8 cellular contexts compared by ENCODE assay signal in the genomic region with DNA sequence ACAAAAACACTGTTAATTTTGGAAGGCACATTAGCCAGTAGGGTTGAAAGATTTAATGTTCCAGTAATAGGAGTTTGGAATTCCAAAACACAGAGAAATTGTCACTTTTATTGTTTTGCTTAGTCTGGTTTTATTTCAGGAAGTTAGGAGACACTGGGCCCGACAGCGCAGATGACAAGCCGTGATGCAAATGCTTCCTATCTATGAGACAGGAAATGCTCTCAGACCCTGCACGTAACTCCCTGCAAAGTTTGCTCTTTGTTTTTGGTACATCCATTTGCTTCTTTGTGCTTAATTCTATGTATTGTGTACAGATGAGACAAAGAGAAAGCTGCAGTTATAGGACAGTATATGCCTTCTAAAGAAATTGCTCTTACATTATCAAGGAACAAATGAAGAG.
A peak's percentile ranks its signal among the peaks of the same experiment; 100 is the strongest.
DNase-seq lines count a peak whose midpoint lies in the region; ATAC-seq, FAIRE-seq and TF ChIP-seq lines count a peak whose summit lies in the region.

No MANE protein-coding gene starts in this region.

- TF ChIP-seq RAD21 in GM12878 (IDR thresholded peaks at IDR 0.05; ENCODE audit: insufficient read depth, low read depth, low read length): no peak

- POLR2A ChIA-PET in GM12878 (lab: Charles Lee): no interaction called here

- RAD21 ChIA-PET in GM12878 (lab: Charles Lee; ENCODE audit: unreplicated experiment): no interaction called here

- H3K79me2 ChIP-seq in OCI-LY3 (ENCODE audit: low read length) (no peaks in the 10 kb centered on the region), GM12878 (ENCODE audit: control insufficient read depth, insufficient read depth, low read length) (no peaks in the 10 kb centered on the region), smooth muscle cell (ENCODE audit: low read depth) (no peaks in the 10 kb centered on the region)

- SMC1A ChIA-PET in GM12878 (lab: Charles Lee; ENCODE audit: uncharacterized antibody, unreplicated experiment): interaction anchor here (0.6 to 0.7 kb wide), 2 partner anchors 361 to 561 kb away, joined by 3 read pairs; no protein-coding TSS in a partner anchor

- H3K4me2 ChIP-seq in OCI-LY3 (ENCODE audit: low read length) (peak overlapping the region; percentile 67), GM12878 (ENCODE audit: control insufficient read depth, insufficient read depth) (peak overlapping the region; percentile 22; the same call in 1 of the 2 replicates), smooth muscle cell (peak overlapping the region; percentile 62)

- no peaks in the 10 kb centered on the region for H3K9me3 ChIP-seq in OCI-LY3 (ENCODE audit: insufficient read depth, low read length)
- H3K9me3 ChIP-seq in GM12878 (replicated peaks; ENCODE audit: control insufficient read depth, insufficient read depth, low read length): no peaks in the 10 kb centered on the region
- no peaks in the 10 kb centered on the region for H3K9me3 ChIP-seq in smooth muscle cell (replicated peaks; ENCODE audit: low read depth)
- no peaks in the 10 kb centered on the region for H3K9me3 ChIP-seq in gastroesophageal sphincter
- no peaks in the 10 kb centered on the region for H3K9me3 ChIP-seq in WERI-Rb-1 (ENCODE audit: severe bottlenecking)

- peak; percentile 4 for DNase-seq in GM12878 (ENCODE audit: low read depth, low spot score)
- DNase-seq in smooth muscle cell (lab: John Stamatoyannopoulos, UW; ENCODE audit: unreplicated experiment): no peak
- DNase-seq in GF-D8 (lab: John Stamatoyannopoulos, UW): no peak
- no peak for DNase-seq in WERI-Rb-1

- H3K27ac ChIP-seq in OCI-LY3 (ENCODE audit: low read length) (no peak overlapping the region), GM12878 (ENCODE audit: control insufficient read depth, insufficient read depth) (no peak overlapping the region), smooth muscle cell (ENCODE audit: low read depth) (peak overlapping the region; percentile 46), gastroesophageal sphincter (no peak overlapping the region), WERI-Rb-1 (no peak overlapping the region)

- TF ChIP-seq POLR2A in GM12878 (IDR thresholded peaks at IDR 0.05; ENCODE audit: low read depth, low read length) (no peak), gastroesophageal sphincter (IDR thresholded peaks at IDR 0.05) (no peak)

- H4K20me1 ChIP-seq in OCI-LY3 (ENCODE audit: insufficient read depth, low read length): no peaks in the 10 kb centered on the region
- H4K20me1 ChIP-seq in GM12878 (ENCODE audit: control insufficient read depth, insufficient read depth): no peaks in the 10 kb centered on the region
- no peaks in the 10 kb centered on the region for H4K20me1 ChIP-seq in smooth muscle cell (ENCODE audit: low read depth)

- H3K36me3 ChIP-seq in OCI-LY3 (replicated peaks; ENCODE audit: low read depth, low read length) (no peaks in the 10 kb centered on the region), GM12878 (ENCODE audit: control insufficient read depth in 2 of 2, insufficient read depth in 2 of 2, low read length in 1 of 2) (no peaks in the 10 kb centered on the region), smooth muscle cell (ENCODE audit: low read depth) (no peaks in the 10 kb centered on the region), gastroesophageal sphincter (no peaks in the 10 kb centered on the region), WERI-Rb-1 (no peaks in the 10 kb centered on the region)

- TF ChIP-seq EP300 in GM12878 (IDR thresholded peaks at IDR 0.05; ENCODE audit: borderline replicate concordance in 1 of 2, control insufficient read depth in 1 of 2, low read depth in 2 of 2, low read length in 2 of 2) (no peak), gastroesophageal sphincter (IDR thresholded peaks at IDR 0.05) (no peak)

- peaks cover 3% of the 10 kb centered on the region for H3F3A ChIP-seq in smooth muscle cell (ENCODE audit: low read depth)

- H2AFZ ChIP-seq in OCI-LY3 (ENCODE audit: low read depth, low read length) (peak overlapping the region; percentile 98), GM12878 (ENCODE audit: control insufficient read depth, low read depth, low read length) (peak overlapping the region; percentile 77), smooth muscle cell (ENCODE audit: low read depth) (peak overlapping the region; percentile 92)

- in situ Hi-C loops in GM12878 (cut with MboI): no loop called here

- CTCF ChIA-PET in GM12878 (lab: Yijun Ruan, JAX): no interaction called here

- FAIRE-seq in GM12878 (lab: Jason Lieb, UNC): no peak

- ATAC-seq in GM21423 (IDR thresholded peaks at IDR 0.05; ENCODE audit: unreplicated experiment) (peak; percentile 83), GM12878 (no peak), gastroesophageal sphincter (no peak), GM21526 (IDR thresholded peaks at IDR 0.05; ENCODE audit: low FRiP score, unreplicated experiment) (no peak)

- H3K4me3 ChIP-seq in OCI-LY3 (ENCODE audit: low read length) (peak overlapping the region; percentile 31; the same call in 1 of the 2 replicates), GM12878 (no peak overlapping the region), smooth muscle cell (no peak overlapping the region), gastroesophageal sphincter (no peak overlapping the region), WERI-Rb-1 (ENCODE audit: low read depth, low read length) (no peak overlapping the region)

- BruUV-seq in GM12878 (replicated peaks; lab: Mats Ljungman, UMichigan): no TSS peak

- no peak for TF ChIP-seq CTCF in OCI-LY3 (IDR thresholded peaks at IDR 0.05; ENCODE audit: low read depth, low read length)
- TF ChIP-seq CTCF in GM12878 (IDR thresholded peaks at IDR 0.05 in 2 of 3, conservative IDR thresholded peaks at IDR 0.05 in 1 of 3; ENCODE audit: control insufficient read depth in 2 of 3, extremely low read depth in 1 of 3, insufficient read depth in 1 of 3, low read depth in 3 of 3, low read length in 3 of 3): no peak
- no peak for TF ChIP-seq CTCF in smooth muscle cell (IDR thresholded peaks at IDR 0.05; ENCODE audit: borderline replicate concordance, insufficient read depth, poor library complexity, severe bottlenecking)
- no peak for TF ChIP-seq CTCF in gastroesophageal sphincter (IDR thresholded peaks at IDR 0.05)
- no peak for TF ChIP-seq CTCF in WERI-Rb-1 (IDR thresholded peaks at IDR 0.05; ENCODE audit: low read depth, low read length)

- H3K27me3 ChIP-seq in OCI-LY3 (ENCODE audit: low read depth, low read length) (no peaks in the 10 kb centered on the region), GM12878 (replicated peaks in 1 of 2; ENCODE audit: control insufficient read depth in 2 of 2, insufficient read depth in 2 of 2, low read length in 1 of 2) (no peaks in the 10 kb centered on the region; a peak in 1 of 4 replicates), smooth muscle cell (ENCODE audit: low read depth) (no peaks in the 10 kb centered on the region), gastroesophageal sphincter (no peaks in the 10 kb centered on the region), WERI-Rb-1 (ENCODE audit: insufficient read depth, low read depth, severe bottlenecking) (no peaks in the 10 kb centered on the region)

- 8% methylated on average over 4 of the region's 4 CpGs for WGBS in GM12878 (ENCODE audit: insufficient coverage, insufficient replicate concordance, low lambda C conversion rate, missing lambda C conversion rate)
- 31% methylated on average over 4 of the region's 4 CpGs for WGBS in smooth muscle cell (ENCODE audit: low lambda C conversion rate)
- 55 to 63% methylated on average over 4 of the region's 4 CpGs for WGBS in gastroesophageal sphincter (ENCODE audit: low coverage in 1 of 2), 2 donors

- H3K4me1 ChIP-seq in OCI-LY3 (ENCODE audit: low read length) (peaks cover 17% of the 10 kb centered on the region), GM12878 (ENCODE audit: control insufficient read depth, insufficient read depth, low read length) (no peaks in the 10 kb centered on the region), smooth muscle cell (ENCODE audit: low read depth) (peaks cover 18% of the 10 kb centered on the region), gastroesophageal sphincter (peaks cover 0 to 37% (median 6%) of the 10 kb centered on the region in 3 donors)

- H3K9ac ChIP-seq in OCI-LY3 (ENCODE audit: low read length) (0 out of 2 replicates have a peak overlapping the region, but pooled peaks have one; percentile 6), GM12878 (ENCODE audit: control insufficient read depth, insufficient read depth, low read length) (no peak overlapping the region), smooth muscle cell (ENCODE audit: low read depth) (no peak overlapping the region)

- intact Hi-C loops in GM12878 (cut with micrococcal nuclease; ENCODE audit: unreplicated experiment): no loop called here

TF ChIP-seq in GM12878, 131 proteins besides CTCF, POLR2A, EP300 and RAD21:
- TF ChIP-seq SP1 (IDR thresholded peaks at IDR 0.05; ENCODE audit: low read depth, low read length) (no peak), CREB1 (IDR thresholded peaks at IDR 0.05; ENCODE audit: low read depth) (0 out of 2 replicates have a peak, but pooled peaks have one; percentile 34)
